20 cellular contexts compared by ENCODE assay signal in the genomic region with DNA sequence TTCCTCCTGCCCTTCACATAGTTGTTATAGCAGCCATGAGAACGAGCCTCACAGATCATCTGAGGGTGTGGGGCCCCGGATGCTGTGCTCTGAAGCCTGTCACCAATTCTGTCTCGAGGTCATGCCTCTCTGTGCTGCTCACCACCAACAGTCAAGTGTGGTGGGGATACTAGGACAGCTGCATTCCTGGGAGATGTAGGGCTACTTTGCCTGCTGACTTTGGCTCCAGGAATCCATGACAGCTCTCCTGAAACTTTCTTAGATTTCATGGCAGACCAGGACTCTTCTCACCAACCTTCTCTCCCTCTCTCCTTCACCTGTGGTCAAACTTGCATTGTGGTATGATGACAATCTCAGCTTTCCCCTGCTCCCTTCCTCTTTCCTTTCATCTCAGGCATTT.
DNase-seq lines count a peak whose midpoint lies in the region; FAIRE-seq and TF ChIP-seq lines count a peak whose summit lies in the region.
"Had no signal": no experiment of that assay in that cellular context is flagged by ENCODE, and none has a peak within 500 bp of the region (broad histone marks: within the 10 kb centered on the region; RNA-seq: fewer than 3 reads in every experiment).

No MANE protein-coding gene starts in this region.

- H3K27me3 ChIP-seq in uterus, result no peaks in the 10 kb centered on the region
- H3K27me3 ChIP-seq: right lobe of liver, transverse colon had no signal

- H3K4me1 ChIP-seq in uterus, result no peaks in the 10 kb centered on the region
- H3K4me1 ChIP-seq: parathyroid adenoma, right lobe of liver, transverse colon had no signal

- H3K27ac ChIP-seq in uterus, result no peak overlapping the region
- H3K27ac ChIP-seq: parathyroid adenoma, right lobe of liver, RWPE1, transverse colon had no signal

- no peaks in the 10 kb centered on the region for H3K36me3 ChIP-seq in uterus
- H3K36me3 ChIP-seq: right lobe of liver, transverse colon had no signal

- intact Hi-C loops in uterus (cut with DNase I; ENCODE audit: low total_unique reads), result no loop called here

- H3K4me3 ChIP-seq in uterus, result no peak overlapping the region
- H3K4me3 ChIP-seq: right lobe of liver, transverse colon had no signal

- FAIRE-seq in RCC 7860 (lab: Jason Lieb, UNC), result peak; percentile 57
- FAIRE-seq: H1 had no signal

- TF ChIP-seq POLR2A in uterus (IDR thresholded peaks at IDR 0.05), result no peak

- no peaks in the 10 kb centered on the region for H3K9me3 ChIP-seq in uterus
- H3K9me3 ChIP-seq: right lobe of liver, transverse colon had no signal

- DNase-seq in Daoy (ENCODE audit: low read depth) (peak; percentile 25), RCC 7860 (ENCODE audit: low spot score) (peak; percentile 80), islet precursor cell (peak; percentile 69), renal cortical epithelial cell (ENCODE audit: low read depth) (peak; percentile 41), HCEC 1CT (no peak), uterus (no peak), NCI-H187 treated with DMSO at 0.1 percent for 48 hours (lab: John Stamatoyannopoulos, UW) (no peak)
- DNase-seq in activated CD4-positive, alpha-beta T cell treated with anti-CD3 and anti-CD28 coated beads, Interleukin-2, amount 50 U/mL, for 48 hours, result no peak
- DNase-seq: activated CD4-positive, alpha-beta T cell treated with anti-CD3 and anti-CD28 coated beads, Interleukin-2, amount 50 U/mL, for 1 hour; caudate nucleus; CD8-positive, alpha-beta T cell; dermis blood vessel endothelial cell; KBM-7; left colon; NCI-H526; right lobe of liver; transverse colon had no signal

- no peak for TF ChIP-seq CTCF in uterus (IDR thresholded peaks at IDR 0.05)

Comparison
In these comparisons a context has a peak if more than half of its experiments do, and no peak if none do; other contexts are left out.
1. DNase-seq: peak in Daoy (single experiment), RCC 7860 (single experiment), islet precursor cell (single experiment) and renal cortical epithelial cell (single experiment); none in HCEC 1CT (single experiment), uterus (0 of 2), NCI-H187 treated with DMSO at 0.1 percent for 48 hours (single experiment) and activated CD4-positive, alpha-beta T cell treated with anti-CD3 and anti-CD28 coated beads, Interleukin-2, amount 50 U/mL, for 48 hours (0 of 2).